Comparison of ENCODE assay signal across 9 cellular contexts in genomic region chr1:156489935-156490293, GRCh38. TPM values are rescaled to one million over a fixed set of nuclear protein-coding genes. Genes with fewer than 3 reads are reported as not detected.
A peak's percentile ranks its signal among the peaks of the same experiment; 100 is the strongest.
DNase-seq lines count a peak whose midpoint lies in the region; ATAC-seq and TF ChIP-seq lines count a peak whose summit lies in the region.
"Had no signal": no experiment of that assay in that cellular context is flagged by ENCODE, and none has a peak within 500 bp of the region (broad histone marks: within the 10 kb centered on the region; RNA-seq: fewer than 3 reads in every experiment).

No MANE protein-coding gene starts in this region.

- peaks cover 12% of the 10 kb centered on the region for H3K36me3 Mint-ChIP-seq in T-helper 2 cell treated with Interferon-gamma antibody and Interleukin-4, amounts not matched to agents 5 μg/mL and 100 μg/mL, for 36 hours (ENCODE audit: low read depth)
- peaks cover 42% of the 10 kb centered on the region for H3K36me3 Mint-ChIP-seq in activated T-helper 17 cell treated with anti-CD3 and anti-CD28 coated beads, Interleukin-2, amount 50 U/mL, for 72 hours (ENCODE audit: low read depth)

- H3K4me3 ChIP-seq in lower lobe of right lung = peak overlapping the region; percentile 22
- H3K4me3 ChIP-seq in mucosa of descending colon = no peak overlapping the region

- H3K27me3 Mint-ChIP-seq in T-helper 2 cell treated with Interferon-gamma antibody and Interleukin-4, amounts not matched to agents 5 μg/mL and 100 μg/mL, for 36 hours (ENCODE audit: low read depth) = no peaks in the 10 kb centered on the region
- no peaks in the 10 kb centered on the region for H3K27me3 Mint-ChIP-seq in activated T-helper 17 cell treated with anti-CD3 and anti-CD28 coated beads, Interleukin-2, amount 50 U/mL, for 72 hours

- TF ChIP-seq CTCF in lower lobe of right lung (IDR thresholded peaks at IDR 0.05) = no peak
- no peak for TF ChIP-seq CTCF in mucosa of descending colon (IDR thresholded peaks at IDR 0.05)

- H3K27me3 ChIP-seq in lower lobe of right lung (ENCODE audit: low read depth) = no peaks in the 10 kb centered on the region

- H3K9me3 Mint-ChIP-seq in T-helper 2 cell treated with Interferon-gamma antibody and Interleukin-4, amounts not matched to agents 5 μg/mL and 100 μg/mL, for 36 hours = no peaks in the 10 kb centered on the region
- H3K9me3 Mint-ChIP-seq in activated T-helper 17 cell treated with anti-CD3 and anti-CD28 coated beads, Interleukin-2, amount 50 U/mL, for 72 hours = peaks cover 3% of the 10 kb centered on the region

- H3K4me1 ChIP-seq in lower lobe of right lung (peaks cover 86% of the 10 kb centered on the region), mucosa of descending colon (ENCODE audit: low read depth) (peaks cover 71% of the 10 kb centered on the region)

- peaks cover 61% of the 10 kb centered on the region for H3K4me1 Mint-ChIP-seq in T-helper 2 cell treated with Interferon-gamma antibody and Interleukin-4, amounts not matched to agents 5 μg/mL and 100 μg/mL, for 36 hours (ENCODE audit: low read depth)
- H3K4me1 Mint-ChIP-seq in activated T-helper 17 cell treated with anti-CD3 and anti-CD28 coated beads, Interleukin-2, amount 50 U/mL, for 72 hours = peaks cover 70% of the 10 kb centered on the region

- intact Hi-C loops in lower lobe of right lung (cut with DNase I) (no loop called here), mucosa of descending colon (cut with DNase I, micrococcal nuclease) (loop anchor here in 1 of 2 donors (10.0 kb wide), 1 partner anchor 115 kb away; the partner anchor contains the start of gene GPATCH4)

- H3K9me3 ChIP-seq in lower lobe of right lung (no peaks in the 10 kb centered on the region), mucosa of descending colon (no peaks in the 10 kb centered on the region)

- H3K27ac ChIP-seq in lower lobe of right lung (peak overlapping the region; percentile 61), substantia nigra (ENCODE audit: low read depth, low read length, poor library complexity, severe bottlenecking) (peak overlapping the region; percentile 89)

- ATAC-seq in activated T-helper 17 cell treated with anti-CD3 and anti-CD28 coated beads, Interleukin-2, amount 50 U/mL, for 72 hours (replicated peaks) = no peak
- ATAC-seq in lower lobe of right lung (no peak), HG03159 (IDR thresholded peaks at IDR 0.05; ENCODE audit: unreplicated experiment) (no peak), mucosa of descending colon (no peak)

- H3K36me3 ChIP-seq in lower lobe of right lung (peaks cover 20% of the 10 kb centered on the region), mucosa of descending colon (ENCODE audit: low read depth) (no peaks in the 10 kb centered on the region)

- peak overlapping the region; percentile 38 for H3K27ac Mint-ChIP-seq in T-helper 2 cell treated with Interferon-gamma antibody and Interleukin-4, amounts not matched to agents 5 μg/mL and 100 μg/mL, for 36 hours
- peak overlapping the region; percentile 94 for H3K27ac Mint-ChIP-seq in activated T-helper 17 cell treated with anti-CD3 and anti-CD28 coated beads, Interleukin-2, amount 50 U/mL, for 72 hours

- H3K4me3 Mint-ChIP-seq in T-helper 2 cell treated with Interferon-gamma antibody and Interleukin-4, amounts not matched to agents 5 μg/mL and 100 μg/mL, for 36 hours = peak overlapping the region; percentile 44
- peak overlapping the region; percentile 82 for H3K4me3 Mint-ChIP-seq in activated T-helper 17 cell treated with anti-CD3 and anti-CD28 coated beads, Interleukin-2, amount 50 U/mL, for 72 hours

- DNase-seq in T-helper 2 cell treated with Interferon-gamma antibody and Interleukin-4, amounts not matched to agents 5 μg/mL and 100 μg/mL, for 36 hours (ENCODE audit: low spot score) = no peak
- no peak for DNase-seq in T-helper 2 cell
- no peak for DNase-seq in lower lobe of right lung
- no peak for DNase-seq in substantia nigra (lab: John Stamatoyannopoulos, UW)
- DNase-seq in islet precursor cell = no peak
- no peak for DNase-seq in mucosa of descending colon
- DNase-seq: activated CD4-positive, CD25-positive, alpha-beta regulatory T cell had no signal

RNA-seq across cellular contexts. Expression of gene MEF2D, which starts 10.7 kb away (rescaled TPM):
- total RNA-seq in activated T-helper 17 cell treated with anti-CD3 and anti-CD28 coated beads, Interleukin-2, amount 50 U/mL, for 72 hours = 10 to 100 TPM; 34.4 to 68.5 TPM
- 51.0 TPM for total RNA-seq in lower lobe of right lung
- total RNA-seq in mucosa of descending colon = 100 to 1,000 TPM in 1 of 3 donors, 10 to 100 TPM in 2; 56.8 to 103 (median 61.9) TPM
